In the genomic region with DNA sequence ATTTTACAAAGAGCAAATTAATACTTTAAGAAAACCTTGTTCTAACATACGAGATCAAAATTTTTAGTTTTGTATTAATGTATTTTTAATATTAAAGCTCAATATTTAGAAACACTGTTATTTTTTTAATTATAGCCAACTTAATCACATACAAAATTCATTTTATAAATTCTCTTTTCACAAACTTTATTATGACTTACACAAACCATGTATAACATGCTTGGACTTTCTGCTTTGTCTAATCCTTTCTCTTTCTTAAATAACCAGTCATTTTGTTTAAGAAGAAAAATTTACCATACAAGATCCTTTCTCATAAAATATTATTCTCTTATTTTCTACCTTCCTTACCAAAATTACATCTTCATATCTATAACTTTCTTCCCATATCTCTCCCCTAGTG, we compare ENCODE assay signal across 21 cellular contexts.
A peak's percentile ranks its signal among the peaks of the same experiment; 100 is the strongest.
DNase-seq lines count a peak whose midpoint lies in the region; ATAC-seq and TF ChIP-seq lines count a peak whose summit lies in the region.
"Had no signal": no experiment of that assay in that cellular context is flagged by ENCODE, and none has a peak within 500 bp of the region (broad histone marks: within the 10 kb centered on the region; RNA-seq: fewer than 3 reads in every experiment).

No MANE protein-coding gene starts in this region.

- DNase-seq in NCI-H82 (lab: John Stamatoyannopoulos, UW) (peak; percentile 18), NCI-H82 treated with DMSO at 0.1 percent for 48 hours (lab: John Stamatoyannopoulos, UW; ENCODE audit: unreplicated experiment) (no peak), LHCN-M2 (ENCODE audit: low read depth) (peak; percentile 13), astrocyte of the spinal cord (ENCODE audit: low read depth, low spot score) (peak; percentile 13), neural progenitor cell (ENCODE audit: low spot score) (peak; percentile 26), NCI-H524 (lab: John Stamatoyannopoulos, UW) (no peak)
- DNase-seq: Caco-2; CD4-positive, alpha-beta T cell; DMS79; H7; Karpas-422; MM.1S; NCI-H187 treated with DMSO at 0.1 percent for 48 hours; NCI-H748 treated with DMSO at 0.1 percent for 48 hours; PC-3; SIG-M5 had no signal

- H3K36me3 ChIP-seq in neural progenitor cell = peaks cover 4% of the 10 kb centered on the region

- no peaks in the 10 kb centered on the region for H3K36me3 Mint-ChIP-seq in neural progenitor cell

- in situ Hi-C loops in astrocyte of the spinal cord (cut with HindIII; ENCODE audit: low sequenced_read_pairs) = no loop called here

- H3K4me3 Mint-ChIP-seq in neural progenitor cell = no peak overlapping the region
- H3K4me3 Mint-ChIP-seq: CD4-positive, alpha-beta T cell; IgD-negative memory B cell; T-helper 1 cell treated with Interleukin-12 subunit alpha and Interleukin-12 subunit beta and Interleukin-4 antibody, amounts not matched to agents 30 μg/mL and 1 μg/mL, for 36 hours had no signal

- peaks cover 23% of the 10 kb centered on the region for H3K9me3 ChIP-seq in neural progenitor cell (ENCODE audit: low read depth)

- no peak overlapping the region for H2AFZ ChIP-seq in neural progenitor cell (replicated peaks)

- H3K79me2 ChIP-seq in neural progenitor cell (ENCODE audit: low read depth) = no peaks in the 10 kb centered on the region

- H3K4me1 Mint-ChIP-seq in neural progenitor cell = no peaks in the 10 kb centered on the region
- H3K4me1 Mint-ChIP-seq: IgD-negative memory B cell had no signal

- no peaks in the 10 kb centered on the region for H3F3A ChIP-seq in neural progenitor cell (ENCODE audit: low read depth)

- no peaks in the 10 kb centered on the region for H3K27me3 ChIP-seq in neural progenitor cell

- H3K27me3 Mint-ChIP-seq in neural progenitor cell (ENCODE audit: insufficient read depth, low read depth) = peaks cover 2% of the 10 kb centered on the region
- H3K27me3 Mint-ChIP-seq: CD4-positive, alpha-beta T cell had no signal

- H3K4me1 ChIP-seq in neural progenitor cell = no peaks in the 10 kb centered on the region
- H3K4me1 ChIP-seq: Caco-2 had no signal

- H3K27ac ChIP-seq in neural progenitor cell = no peak overlapping the region
- H3K27ac ChIP-seq: RWPE1 had no signal

- TF ChIP-seq CTCF in astrocyte of the spinal cord (IDR thresholded peaks at IDR 0.05; ENCODE audit: low read depth, low read length) (no peak), neural progenitor cell (IDR thresholded peaks at IDR 0.05) (no peak)

- no peak for ATAC-seq in GM21360 (IDR thresholded peaks at IDR 0.05; ENCODE audit: unreplicated experiment)
- ATAC-seq in HG02759 (IDR thresholded peaks at IDR 0.05; ENCODE audit: unreplicated experiment) = no peak
- ATAC-seq: PC-3 had no signal

- H3K4me2 ChIP-seq in neural progenitor cell = no peak overlapping the region

- H3K4me3 ChIP-seq in astrocyte of the spinal cord (ENCODE audit: low read depth, low read length) (no peak overlapping the region), neural progenitor cell (no peak overlapping the region)

- no peaks in the 10 kb centered on the region for H4K20me1 ChIP-seq in neural progenitor cell (ENCODE audit: low read depth)

- H3K9ac ChIP-seq in neural progenitor cell = no peak overlapping the region

- H3K9me3 Mint-ChIP-seq in neural progenitor cell = peaks cover 42% of the 10 kb centered on the region

- H3K27ac Mint-ChIP-seq in neural progenitor cell = no peak overlapping the region
- H3K27ac Mint-ChIP-seq: CD4-positive, alpha-beta T cell; IgD-negative memory B cell; T-helper 1 cell treated with Interleukin-12 subunit alpha and Interleukin-12 subunit beta and Interleukin-4 antibody, amounts not matched to agents 30 μg/mL and 1 μg/mL, for 36 hours had no signal

Comparison
In these comparisons a context has a peak if more than half of its experiments do, and no peak if none do; other contexts are left out.
1. DNase-seq: peak in NCI-H82 (single experiment), LHCN-M2 (single experiment), astrocyte of the spinal cord (single experiment) and neural progenitor cell (single experiment); none in NCI-H82 treated with DMSO at 0.1 percent for 48 hours (single experiment) and NCI-H524 (0 of 2).